Comparison of ENCODE assay signal across 10 cellular contexts in the genomic region with DNA sequence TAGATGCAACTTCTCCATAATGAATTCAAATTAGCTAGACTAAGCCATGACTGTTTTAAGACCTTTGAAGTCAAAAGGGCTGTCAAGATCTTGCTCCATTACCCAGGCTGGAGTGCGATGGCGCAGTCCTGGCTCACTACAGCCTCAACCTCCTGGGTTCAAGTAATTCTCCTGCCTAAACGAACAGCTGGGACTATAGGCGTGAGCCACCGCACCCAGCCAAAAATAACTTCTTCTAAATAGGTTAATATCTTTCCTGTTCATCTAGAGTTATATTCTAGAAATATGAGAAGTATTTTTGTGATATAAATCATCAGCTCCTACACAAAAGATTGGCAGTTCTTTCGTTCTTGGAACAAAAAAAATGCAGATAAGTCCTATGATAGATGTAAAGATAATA.
"Had no signal": no experiment of that assay in that cellular context is flagged by ENCODE, and none has a peak within 500 bp of the region (broad histone marks: within the 10 kb centered on the region; RNA-seq: fewer than 3 reads in every experiment).

No MANE protein-coding gene starts in this region.

- H3K9me3 ChIP-seq: HAP-1 had no signal

- DNase-seq: GM23248, GOT3, H7, H9, HCEC 1CT, HFFc6 had no signal

- H3K27ac ChIP-seq: GM23248 had no signal

- H2AFZ ChIP-seq: GM23248, GM23338 had no signal

- H3K4me2 ChIP-seq: GM23338 had no signal

- H3K4me3 ChIP-seq: GM23248, GM23338, HAP-1 had no signal

- H3K36me3 ChIP-seq: HAP-1 had no signal

- FAIRE-seq: H1, H54 had no signal

- H3K9ac ChIP-seq: GM23248 had no signal

- H3K4me1 ChIP-seq: HAP-1 had no signal
